Comparison of ENCODE assay signal across 7 cellular contexts in the genomic region with DNA sequence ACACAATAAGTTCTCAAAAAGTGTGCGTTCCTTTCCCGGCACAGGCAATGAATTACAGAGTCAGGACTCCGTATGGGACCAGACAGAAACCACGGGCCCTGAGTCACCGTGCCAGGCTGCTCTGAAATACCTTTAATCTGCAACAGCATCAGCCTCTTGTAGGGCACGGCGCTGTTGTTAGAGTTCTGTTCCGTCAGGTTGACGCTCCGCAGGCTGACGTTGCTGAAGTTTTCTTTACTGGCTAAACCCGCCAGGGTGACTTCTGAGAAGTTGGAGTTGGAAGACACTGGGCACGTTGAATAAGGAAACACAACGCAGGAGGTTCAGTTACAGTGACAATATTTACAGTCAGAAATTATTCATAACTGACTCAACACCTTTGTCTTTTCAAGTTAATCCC.
DNase-seq lines count a peak whose midpoint lies in the region; ATAC-seq and TF ChIP-seq lines count a peak whose summit lies in the region.
"Not testable (repeated sequence)": the region's sequence is repeated elsewhere in the genome, so short reads cannot be mapped to it uniquely, and the experiment has no call there.

No MANE protein-coding gene starts in this region.

- not testable (repeated sequence) for H3K27ac Mint-ChIP-seq in activated CD4-positive, alpha-beta memory T cell treated with anti-CD3 and anti-CD28 coated beads for 36 hours

- DNase-seq in HCT116 (ENCODE audit: low read depth, low spot score); RWPE2 (ENCODE audit: low spot score); esophagus muscularis mucosa (ENCODE audit: extremely low spot score): not testable (repeated sequence)
- peak; percentile 22 for DNase-seq in activated CD4-positive, alpha-beta memory T cell treated with anti-CD3 and anti-CD28 coated beads for 36 hours
- DNase-seq in amniotic epithelial cell (ENCODE audit: low read depth), result peak; percentile 33
- DNase-seq in stimulated activated CD8-positive, alpha-beta memory T cell treated with anti-CD3 and anti-CD28 coated beads, Interleukin-4, amount 100 ng/mL, for 48 hours, result peak; percentile 34

- not testable (repeated sequence) for H3K9ac ChIP-seq in HCT116 (ENCODE audit: low read length)

- H3K79me2 ChIP-seq in HCT116 (ENCODE audit: insufficient read depth, low read length), result not testable (repeated sequence)

- H3K4me2 ChIP-seq in HCT116 (ENCODE audit: low read length), result not testable (repeated sequence)

- TF ChIP-seq CTCF in HCT116 (IDR thresholded peaks at IDR 0.05 in 2 of 3, conservative IDR thresholded peaks at IDR 0.05 in 1 of 3; ENCODE audit: borderline replicate concordance in 1 of 3, insufficient read depth in 1 of 3, low read depth in 2 of 3, low read length in 2 of 3); RWPE2 (IDR thresholded peaks at IDR 0.05; ENCODE audit: poor library complexity, severe bottlenecking); esophagus muscularis mucosa (IDR thresholded peaks at IDR 0.05): not testable (repeated sequence)

- not testable (repeated sequence) for BruUV-seq in HCT116 (replicated peaks; lab: Mats Ljungman, UMichigan)

- H3K27ac ChIP-seq in HCT116 (ENCODE audit: low read depth, low read length); RWPE2 (ENCODE audit: poor library complexity, severe bottlenecking): not testable (repeated sequence)
- H3K27ac ChIP-seq in esophagus muscularis mucosa (replicated peaks in 1 of 4) (peak overlapping the region; percentile 12 to 80 (median 60)), mesodermal cell (ENCODE audit: low read depth, low read length, severe bottlenecking) (peak overlapping the region; percentile 57)

- H3K9me3 ChIP-seq in HCT116 (ENCODE audit: control insufficient read depth in 1 of 2, insufficient read depth in 1 of 2, low read depth in 1 of 2, low read length in 2 of 2); RWPE2 (ENCODE audit: severe bottlenecking); esophagus muscularis mucosa; mesodermal cell (ENCODE audit: control insufficient read depth, low read length): not testable (repeated sequence)

- H3K4me3 ChIP-seq in HCT116 (replicated peaks in 1 of 2; ENCODE audit: low read depth in 1 of 2, low read length in 2 of 2); RWPE2 (ENCODE audit: severe bottlenecking); esophagus muscularis mucosa; mesodermal cell (ENCODE audit: extremely low read depth, insufficient read depth, low read length, poor library complexity, severe bottlenecking): not testable (repeated sequence)

- H4K20me1 ChIP-seq in HCT116 (ENCODE audit: insufficient read depth), result not testable (repeated sequence)

- intact Hi-C loops in HCT116 (cut with micrococcal nuclease); activated CD4-positive, alpha-beta memory T cell treated with anti-CD3 and anti-CD28 coated beads for 36 hours (cut with micrococcal nuclease); esophagus muscularis mucosa (cut with DNase I): not testable (repeated sequence)

- not testable (repeated sequence) for H3K27me3 Mint-ChIP-seq in activated CD4-positive, alpha-beta memory T cell treated with anti-CD3 and anti-CD28 coated beads for 36 hours

- not testable (repeated sequence) for H3K36me3 ChIP-seq in HCT116 (ENCODE audit: control insufficient read depth in 1 of 2, insufficient read depth in 2 of 2, low read length in 2 of 2)
- H3K36me3 ChIP-seq in RWPE2 (ENCODE audit: low read depth) (peaks cover 30% of the 10 kb centered on the region), esophagus muscularis mucosa (peaks cover 75 to 94% (median 87%) of the 10 kb centered on the region in 4 donors), mesodermal cell (ENCODE audit: control insufficient read depth, insufficient read depth, low read length) (peaks cover 79% of the 10 kb centered on the region)

- 72% methylated on average over 14 of the region's 14 CpGs for WGBS in esophagus muscularis mucosa
- WGBS in mesodermal cell (ENCODE audit: insufficient coverage in 2 of 2), 2 experiments, result 89 to 98% methylated on average over 5 to 9 of the region's 14 CpGs

- CTCF ChIA-PET in HCT116 (lab: Charles Lee), result interaction anchor here (1.0 kb wide), 1 partner anchor 29 kb away, joined by 3 read pairs; no protein-coding TSS in a partner anchor
- CTCF ChIA-PET in activated CD4-positive, alpha-beta memory T cell treated with anti-CD3 and anti-CD28 coated beads for 36 hours (lab: Charles Lee), result not testable (repeated sequence)

- H3K4me1 ChIP-seq in HCT116 (ENCODE audit: control insufficient read depth in 1 of 2, insufficient read depth in 2 of 2, low read length in 2 of 2); RWPE2 (ENCODE audit: insufficient read depth, poor library complexity, severe bottlenecking): not testable (repeated sequence)
- peaks cover 8 to 67% (median 58%) of the 10 kb centered on the region in 4 donors for H3K4me1 ChIP-seq in esophagus muscularis mucosa
- peaks cover 23% of the 10 kb centered on the region for H3K4me1 ChIP-seq in mesodermal cell (ENCODE audit: control insufficient read depth, insufficient read depth, low read length, poor library complexity, severe bottlenecking)

- POLR2A ChIA-PET in HCT116 (lab: Charles Lee); activated CD4-positive, alpha-beta memory T cell treated with anti-CD3 and anti-CD28 coated beads for 36 hours (lab: Charles Lee): not testable (repeated sequence)

- H3K4me1 Mint-ChIP-seq in activated CD4-positive, alpha-beta memory T cell treated with anti-CD3 and anti-CD28 coated beads for 36 hours (ENCODE audit: low read depth), result peaks cover 31% of the 10 kb centered on the region

- peak; percentile 4 for TF ChIP-seq EP300 in esophagus muscularis mucosa (IDR thresholded peaks at IDR 0.05)

- not testable (repeated sequence) for TF ChIP-seq RAD21 in HCT116 (IDR thresholded peaks at IDR 0.05; ENCODE audit: low read depth)

- H3K9me2 ChIP-seq in HCT116 (ENCODE audit: insufficient read depth), result not testable (repeated sequence)

- peak; percentile 63 for ATAC-seq in HCT116
- ATAC-seq in RWPE2 (ENCODE audit: low read depth), result peak; percentile 50; the same call in 2 of the 3 replicates

- not testable (repeated sequence) for TF ChIP-seq POLR2A in HCT116 (IDR thresholded peaks at IDR 0.05; ENCODE audit: borderline replicate concordance, extremely low read depth, insufficient read depth, insufficient read length); esophagus muscularis mucosa (IDR thresholded peaks at IDR 0.05; ENCODE audit: low read depth)

- RAD21 ChIA-PET in HCT116 (lab: Charles Lee; ENCODE audit: low non-redundant PET in 1 of 2, low total read pairs in 2 of 2, uncharacterized antibody in 2 of 2, unreplicated experiment in 2 of 2), result not testable (repeated sequence)

- peaks cover 30% of the 10 kb centered on the region for H3K36me3 Mint-ChIP-seq in activated CD4-positive, alpha-beta memory T cell treated with anti-CD3 and anti-CD28 coated beads for 36 hours

- H3K4me3 Mint-ChIP-seq in activated CD4-positive, alpha-beta memory T cell treated with anti-CD3 and anti-CD28 coated beads for 36 hours, result not testable (repeated sequence)

- not testable (repeated sequence) for H2AFZ ChIP-seq in HCT116 (ENCODE audit: low read depth, low read length, poor library complexity, severe bottlenecking)

- H3K9me3 Mint-ChIP-seq in activated CD4-positive, alpha-beta memory T cell treated with anti-CD3 and anti-CD28 coated beads for 36 hours, result not testable (repeated sequence)

- not testable (repeated sequence) for H3K27me3 ChIP-seq in HCT116 (ENCODE audit: insufficient read depth, low read length); RWPE2 (ENCODE audit: insufficient read depth, poor library complexity, severe bottlenecking); esophagus muscularis mucosa
